26 cellular contexts compared by ENCODE assay signal in the genomic region with DNA sequence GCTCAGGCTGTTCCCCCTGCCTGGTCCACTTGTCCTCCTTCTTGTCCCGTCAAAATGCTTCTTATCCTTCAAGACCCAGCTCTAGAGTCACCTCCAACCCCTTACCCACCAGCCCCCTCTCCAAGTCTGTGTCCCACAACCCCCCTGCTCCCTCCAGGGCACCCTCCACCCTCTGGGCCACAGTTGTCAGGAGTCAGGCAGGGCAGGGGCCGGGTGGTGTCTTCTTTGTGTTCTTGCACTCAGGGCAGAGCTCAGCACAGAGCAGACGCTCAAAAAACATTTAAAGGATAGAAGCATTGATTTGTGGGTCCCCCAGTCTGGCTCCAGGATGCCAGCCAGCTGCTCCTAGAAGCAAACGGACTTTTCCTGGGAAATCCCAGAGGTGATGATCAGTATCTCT. TPM values are rescaled to one million over a fixed set of nuclear protein-coding genes. Genes with fewer than 3 reads are reported as not detected.
"Had no signal": no experiment of that assay in that cellular context is flagged by ENCODE, and none has a peak within 500 bp of the region (broad histone marks: within the 10 kb centered on the region; RNA-seq: fewer than 3 reads in every experiment).

No MANE protein-coding gene starts in this region.

- H3K36me3 ChIP-seq: adrenal gland had no signal

- H3K4me1 ChIP-seq: adrenal gland had no signal

- H3K4me3 Mint-ChIP-seq: activated CD8-positive, alpha-beta T cell treated with anti-CD3 and anti-CD28 coated beads for 36 hours; activated naive CD4-positive, alpha-beta T cell treated with anti-CD3 and anti-CD28 coated beads, Interleukin-2, amount 10 ng/mL, durations not matched to agents 7 days and 5 days; activated naive CD8-positive, alpha-beta T cell treated with anti-CD3 and anti-CD28 coated beads for 36 hours; activated T-cell treated with anti-CD3 and anti-CD28 coated beads, Interleukin-2, amount 50 U/mL, for 72 hours; T-helper 1 cell treated with Interleukin-12 subunit alpha and Interleukin-12 subunit beta and Interleukin-4 antibody, amounts not matched to agents 30 μg/mL and 1 μg/mL, for 36 hours had no signal

- H3K9me3 Mint-ChIP-seq: activated CD8-positive, alpha-beta T cell treated with anti-CD3 and anti-CD28 coated beads for 36 hours; activated naive CD4-positive, alpha-beta T cell treated with anti-CD3 and anti-CD28 coated beads, Interleukin-2, amount 10 ng/mL, durations not matched to agents 7 days and 5 days; activated naive CD8-positive, alpha-beta T cell treated with anti-CD3 and anti-CD28 coated beads for 36 hours; activated T-cell treated with anti-CD3 and anti-CD28 coated beads, Interleukin-2, amount 50 U/mL, for 72 hours; activated T-helper 2 cell treated with anti-CD3 and anti-CD28 coated beads, Interferon-gamma antibody, Interleukin-2, Interleukin-4, amounts not matched to agents 10 μg/mL and 5 μg/mL and 100 μg/mL, durations not matched to agents 14 hours and 24 hours and 36 hours; T-helper 1 cell treated with Interleukin-12 subunit alpha and Interleukin-12 subunit beta and Interleukin-4 antibody, amounts not matched to agents 30 μg/mL and 1 μg/mL, for 36 hours had no signal

- ATAC-seq: activated CD4-positive, CD25-positive, alpha-beta regulatory T cell treated with anti-CD3 and anti-CD28 coated beads, Interleukin-2, amount 50 U/mL, for 24 hours; activated CD8-positive, alpha-beta T cell treated with anti-CD3 and anti-CD28 coated beads for 36 hours; activated T-cell treated with anti-CD3 and anti-CD28 coated beads, Interleukin-2, amount 50 U/mL, for 72 hours had no signal

- H3K4me3 ChIP-seq: adrenal gland had no signal

- H3K4me1 Mint-ChIP-seq: activated naive CD4-positive, alpha-beta T cell treated with anti-CD3 and anti-CD28 coated beads, Interleukin-2, amount 10 ng/mL, durations not matched to agents 7 days and 5 days; activated naive CD8-positive, alpha-beta T cell treated with anti-CD3 and anti-CD28 coated beads for 36 hours had no signal

- FAIRE-seq: RCC 7860 had no signal

- DNase-seq: activated CD4-positive, alpha-beta T cell treated with anti-CD3 and anti-CD28 coated beads for 4 hours; activated CD8-positive, alpha-beta memory T cell treated with anti-CD3 and anti-CD28 coated beads, Interleukin-2, amount 50 U/mL, for 4 hours; activated CD8-positive, alpha-beta T cell treated with anti-CD3 and anti-CD28 coated beads for 36 hours; activated gamma-delta T cell treated with Interleukin-2 at 50 U/mL for 16 hours; activated naive CD4-positive, alpha-beta T cell treated with anti-CD3 and anti-CD28 coated beads, Interleukin-2, amount 10 ng/mL, durations not matched to agents 7 days and 5 days; activated naive CD8-positive, alpha-beta T cell treated with anti-CD3 and anti-CD28 coated beads for 36 hours; activated T-cell treated with anti-CD3 and anti-CD28 coated beads, Interleukin-2, amount 50 U/mL, for 72 hours; adrenal gland; anterior cingulate cortex; cerebellar nuclear complex; NCI-H1092; NCI-H1417 treated with DMSO at 0.1 percent for 48 hours; NCI-H1694; NCI-H2029; NCI-H2107; NCI-H345; NCI-H510A; NCI-H526 treated with DMSO at 0.1 percent for 48 hours; NK-92 treated with Interleukin-12 subunit alpha and Interleukin-12 subunit beta, amount 100 ng/mL, for 24 hours; SHP77 treated with DMSO at 0.1 percent for 48 hours had no signal

- H3K36me3 Mint-ChIP-seq: activated naive CD4-positive, alpha-beta T cell treated with anti-CD3 and anti-CD28 coated beads, Interleukin-2, amount 10 ng/mL, durations not matched to agents 7 days and 5 days; activated naive CD8-positive, alpha-beta T cell treated with anti-CD3 and anti-CD28 coated beads for 36 hours had no signal

- H3K9me3 ChIP-seq: adrenal gland had no signal

- H3K27me3 ChIP-seq: adrenal gland had no signal

- H3K27ac ChIP-seq: adrenal gland had no signal

- H3K27ac Mint-ChIP-seq: activated CD8-positive, alpha-beta T cell treated with anti-CD3 and anti-CD28 coated beads for 36 hours; activated naive CD4-positive, alpha-beta T cell treated with anti-CD3 and anti-CD28 coated beads, Interleukin-2, amount 10 ng/mL, durations not matched to agents 7 days and 5 days; activated naive CD8-positive, alpha-beta T cell treated with anti-CD3 and anti-CD28 coated beads for 36 hours; activated T-cell treated with anti-CD3 and anti-CD28 coated beads, Interleukin-2, amount 50 U/mL, for 72 hours; activated T-helper 2 cell treated with anti-CD3 and anti-CD28 coated beads, Interferon-gamma antibody, Interleukin-2, Interleukin-4, amounts not matched to agents 10 μg/mL and 5 μg/mL and 100 μg/mL, durations not matched to agents 14 hours and 24 hours and 36 hours; T-helper 1 cell treated with Interleukin-12 subunit alpha and Interleukin-12 subunit beta and Interleukin-4 antibody, amounts not matched to agents 30 μg/mL and 1 μg/mL, for 36 hours had no signal

RNA-seq across cellular contexts. Expression of a gene that starts 17.3 kb away (rescaled TPM):
- total RNA-seq: activated CD8-positive, alpha-beta T cell treated with anti-CD3 and anti-CD28 coated beads for 36 hours; activated naive CD8-positive, alpha-beta T cell treated with anti-CD3 and anti-CD28 coated beads for 36 hours; activated T-cell treated with anti-CD3 and anti-CD28 coated beads, Interleukin-2, amount 50 U/mL, for 72 hours; activated T-helper 2 cell treated with anti-CD3 and anti-CD28 coated beads, Interferon-gamma antibody, Interleukin-2, Interleukin-4, amounts not matched to agents 10 μg/mL and 5 μg/mL and 100 μg/mL, durations not matched to agents 14 hours and 24 hours and 36 hours; cardiac septum had no signal

RNA-seq across cellular contexts. Expression of a gene that starts 34.0 kb away (rescaled TPM):
- total RNA-seq: activated CD8-positive, alpha-beta T cell treated with anti-CD3 and anti-CD28 coated beads for 36 hours; activated naive CD8-positive, alpha-beta T cell treated with anti-CD3 and anti-CD28 coated beads for 36 hours; activated T-cell treated with anti-CD3 and anti-CD28 coated beads, Interleukin-2, amount 50 U/mL, for 72 hours; activated T-helper 2 cell treated with anti-CD3 and anti-CD28 coated beads, Interferon-gamma antibody, Interleukin-2, Interleukin-4, amounts not matched to agents 10 μg/mL and 5 μg/mL and 100 μg/mL, durations not matched to agents 14 hours and 24 hours and 36 hours; SK-MEL-5 had no signal
